ENCODE assay signal across 33 cellular contexts in genomic region chr18:6044319-6044718, GRCh38.
DNase-seq lines count a peak whose midpoint lies in the region; ATAC-seq, FAIRE-seq and TF ChIP-seq lines count a peak whose summit lies in the region.
"Had no signal": no experiment of that assay in that cellular context is flagged by ENCODE, and none has a peak within 500 bp of the region (broad histone marks: within the 10 kb centered on the region; RNA-seq: fewer than 3 reads in every experiment).

No MANE protein-coding gene starts in this region.

- WGBS in right cardiac atrium: 44% methylated on average over 1 of the region's 1 CpG

- H3K36me3 ChIP-seq in right atrium auricular region (no peaks in the 10 kb centered on the region), bronchial epithelial cell (ENCODE audit: control insufficient read depth, insufficient read depth, low read length) (no peaks in the 10 kb centered on the region)
- H3K36me3 ChIP-seq: BE2C; BLaER1; BLaER1 treated with 17β-estradiol and CSF1 and Interleukin-3, amounts not matched to agents 10 nM and 100 nM had no signal

- H3K27me3 ChIP-seq in right atrium auricular region: no peaks in the 10 kb centered on the region
- H3K27me3 ChIP-seq in right cardiac atrium (ENCODE audit: control insufficient read depth, insufficient read depth): no peaks in the 10 kb centered on the region
- H3K27me3 ChIP-seq in bronchial epithelial cell (ENCODE audit: control insufficient read depth, insufficient read depth, low read length): no peaks in the 10 kb centered on the region
- H3K27me3 ChIP-seq: BE2C; BLaER1; BLaER1 treated with 17β-estradiol and CSF1 and Interleukin-3, amounts not matched to agents 10 nM and 100 nM had no signal

- ATAC-seq in left cardiac atrium (peak; percentile 77 to 82), Right ventricle myocardium superior (ENCODE audit: poor library complexity) (no peak), left ventricle myocardium superior (peak; percentile 58), right cardiac atrium (peak; percentile 71 to 72), Right ventricle myocardium inferior (no peak)
- ATAC-seq: A549; CD8-positive, alpha-beta T cell had no signal

- FAIRE-seq in bronchial epithelial cell (lab: Jason Lieb, UNC): peak; percentile 73
- FAIRE-seq: A204.1, A549, D721Med had no signal

- H3K4me1 ChIP-seq in right atrium auricular region (no peaks in the 10 kb centered on the region), right cardiac atrium (ENCODE audit: control insufficient read depth, insufficient read depth, low read length) (no peaks in the 10 kb centered on the region)
- H3K4me1 ChIP-seq: A549, BE2C, BLaER1, Caco-2 had no signal

- H3K9me3 ChIP-seq in right atrium auricular region (no peaks in the 10 kb centered on the region), right cardiac atrium (ENCODE audit: control insufficient read depth, low read length) (no peaks in the 10 kb centered on the region)
- H3K9me3 ChIP-seq: A549, BE2C, Caco-2 had no signal

- no peak for TF ChIP-seq CTCF in right atrium auricular region (IDR thresholded peaks at IDR 0.05)
- no peak for TF ChIP-seq CTCF in bronchial epithelial cell (IDR thresholded peaks at IDR 0.05; ENCODE audit: insufficient read depth, low read length, severe bottlenecking)

- H3K4me3 ChIP-seq in right atrium auricular region (no peak overlapping the region), right cardiac atrium (ENCODE audit: low read length) (no peak overlapping the region), bronchial epithelial cell (ENCODE audit: low read depth, low read length) (no peak overlapping the region)
- H3K4me3 ChIP-seq: A549; BLaER1; BLaER1 treated with 17β-estradiol and CSF1 and Interleukin-3, amounts not matched to agents 10 nM and 100 nM had no signal

- intact Hi-C loops in left cardiac atrium (cut with DNase I): no loop called here
- intact Hi-C loops in Right ventricle myocardium superior (cut with DNase I): no loop called here
- intact Hi-C loops in left ventricle myocardium superior (cut with micrococcal nuclease): no loop called here
- intact Hi-C loops in right cardiac atrium (cut with DNase I): no loop called here
- intact Hi-C loops in Right ventricle myocardium inferior (cut with DNase I): no loop called here

- DNase-seq in left cardiac atrium: no peak
- DNase-seq in Right ventricle myocardium superior: no peak
- DNase-seq in left ventricle myocardium superior: no peak
- DNase-seq in right atrium auricular region (ENCODE audit: low spot score): no peak
- DNase-seq in right cardiac atrium: peak in 2 of 3 donors; percentile 17 to 53
- DNase-seq in Right ventricle myocardium inferior (ENCODE audit: missing footprints): no peak
- DNase-seq in bronchial epithelial cell (ENCODE audit: low read depth): no peak
- no peak for DNase-seq in NCI-H1694 treated with DMSO at 0.1 percent for 48 hours (lab: John Stamatoyannopoulos, UW)
- DNase-seq: 8988T; ACHN; BE2C; C1 segment of cervical spinal cord; Caco-2; Calu3; CD4-positive, alpha-beta memory T cell; CD4-positive, alpha-beta T cell; CD4-positive, CD25-positive, alpha-beta regulatory T cell; CD8-positive, alpha-beta memory T cell; CD8-positive, alpha-beta T cell; COR-L47; DMS 273 treated with DMSO at 0.1 percent for 48 hours; DMS153; DMS79; DMS79 treated with DMSO at 0.1 percent for 48 hours; DND-41; EL had no signal

- H3K27ac ChIP-seq in right atrium auricular region: peak overlapping the region in 1 of 2 donors; percentile 1
- H3K27ac ChIP-seq in right cardiac atrium (ENCODE audit: low read length): no peak overlapping the region
- H3K27ac ChIP-seq: 22Rv1; A549; BLaER1; BLaER1 treated with 17β-estradiol and CSF1 and Interleukin-3, amounts not matched to agents 10 nM and 100 nM; C4-2B had no signal

Comparison
In these comparisons a context has a peak if more than half of its experiments do, and no peak if none do; other contexts are left out.
1. ATAC-seq: peak in left cardiac atrium (2 of 2), left ventricle myocardium superior (single experiment) and right cardiac atrium (2 of 2); none in Right ventricle myocardium superior (single experiment) and Right ventricle myocardium inferior (single experiment).
2. DNase-seq: peak in right cardiac atrium (2 of 3); none in left cardiac atrium (single experiment), Right ventricle myocardium superior (single experiment), left ventricle myocardium superior (single experiment), right atrium auricular region (single experiment), Right ventricle myocardium inferior (single experiment), bronchial epithelial cell (single experiment) and NCI-H1694 treated with DMSO at 0.1 percent for 48 hours (single experiment).